1 cellular context compared by ENCODE assay signal in the genomic region with DNA sequence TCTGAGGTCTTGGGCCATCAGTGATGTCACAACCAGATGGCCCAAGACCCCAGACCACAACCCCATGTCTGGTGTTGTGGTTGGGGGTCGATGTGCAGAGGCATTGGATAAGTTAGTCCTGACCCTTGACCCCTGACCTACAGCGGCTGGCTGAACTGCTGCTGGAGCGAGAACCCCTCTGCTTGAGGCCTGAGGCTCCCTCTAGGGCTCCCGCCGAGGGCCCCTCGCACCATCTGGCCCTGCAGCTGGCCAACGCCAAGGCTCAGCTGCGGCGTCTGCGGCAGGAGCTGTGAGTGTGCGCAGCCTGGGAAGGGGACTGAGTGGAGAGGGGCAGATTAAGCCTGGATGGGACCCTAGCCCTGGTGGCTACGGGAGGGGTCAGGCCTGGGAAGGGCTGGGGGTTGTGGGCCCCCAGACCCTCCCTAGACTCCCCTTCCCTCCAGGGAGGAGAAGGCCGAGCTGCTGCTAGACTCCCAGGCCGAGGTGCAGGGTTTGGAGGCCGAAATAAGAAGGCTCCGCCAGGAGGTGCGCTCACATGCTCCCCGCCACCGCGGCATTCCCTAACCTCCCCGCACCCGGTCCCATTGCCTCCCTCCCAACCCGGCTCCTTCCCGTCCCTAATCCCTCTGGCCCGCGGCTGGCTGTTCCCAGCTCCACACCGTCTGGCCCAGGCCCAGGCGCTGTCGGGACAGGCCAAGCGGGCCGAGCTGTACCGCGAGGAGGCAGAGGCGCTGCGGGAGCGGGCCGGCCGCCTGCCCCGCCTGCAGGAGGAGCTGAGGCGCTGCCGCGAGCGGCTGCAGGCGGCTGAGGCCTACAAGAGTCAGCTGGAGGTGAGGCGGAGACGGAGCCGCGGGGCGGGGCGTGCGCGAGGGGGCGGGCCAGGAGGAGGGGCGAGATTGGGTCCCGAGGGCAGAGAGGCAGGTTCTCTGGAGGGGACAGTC.
A peak's percentile ranks its signal among the peaks of the same experiment; 100 is the strongest.
TF ChIP-seq lines count a peak whose summit lies in the region.

No MANE protein-coding gene starts in this region.

TF ChIP-seq in GM23338, 12 proteins besides CTCF, POLR2A, EP300 and RAD21:
- TF ChIP-seq POLR2AphosphoS5 (IDR thresholded peaks at IDR 0.05; ENCODE audit: low read depth) (peak; percentile 76), CREB1 (CRISPR knock-in tag; IDR thresholded peaks at IDR 0.05; ENCODE audit: low read depth) (no peak), ZNF114 (CRISPR knock-in tag; IDR thresholded peaks at IDR 0.05) (no peak)
TF ChIP-seq in GM23338: peak in this region for 1.
